Comparison of ENCODE assay signal across 22 cellular contexts in genomic region chr14:100738704-100739131, GRCh38. TPM values are rescaled to one million over a fixed set of nuclear protein-coding genes. Genes with fewer than 3 reads are reported as not detected.
"Had no signal": no experiment of that assay in that cellular context is flagged by ENCODE, and none has a peak within 500 bp of the region (broad histone marks: within the 10 kb centered on the region; RNA-seq: fewer than 3 reads in every experiment).

No MANE protein-coding gene starts in this region.

- H3K4me1 Mint-ChIP-seq: activated B cell treated with CpG ODN at 0.5 μM for 24 hours, memory B cell had no signal

- H3K27me3 Mint-ChIP-seq: activated B cell treated with CpG ODN at 0.5 μM for 24 hours; activated CD8-positive, alpha-beta T cell treated with anti-CD3 and anti-CD28 coated beads for 36 hours; stimulated activated naive CD8-positive, alpha-beta T cell treated with anti-CD3 and anti-CD28 coated beads, Interleukin-15, Interleukin-2, amounts not matched to agents 100 ng/mL and 50 ng/mL, for 24 hours had no signal

- H3K36me3 Mint-ChIP-seq: activated naive CD8-positive, alpha-beta T cell; memory B cell had no signal

- H3K4me3 Mint-ChIP-seq: activated B cell treated with CpG ODN at 0.5 μM for 24 hours; activated CD8-positive, alpha-beta T cell treated with anti-CD3 and anti-CD28 coated beads for 36 hours; activated naive CD8-positive, alpha-beta T cell; memory B cell; stimulated activated naive CD8-positive, alpha-beta T cell treated with anti-CD3 and anti-CD28 coated beads, Interleukin-15, Interleukin-2, amounts not matched to agents 100 ng/mL and 50 ng/mL, for 24 hours; T-helper 2 cell treated with Interferon-gamma antibody and Interleukin-4, amounts not matched to agents 5 μg/mL and 100 μg/mL, for 36 hours had no signal

- H3K4me1 ChIP-seq: body of pancreas, pancreas, SJSA1, testis had no signal

- FAIRE-seq: frontal cortex, pancreas had no signal

- H3K9me3 Mint-ChIP-seq: activated CD8-positive, alpha-beta T cell treated with anti-CD3 and anti-CD28 coated beads for 36 hours; stimulated activated naive CD8-positive, alpha-beta T cell treated with anti-CD3 and anti-CD28 coated beads, Interleukin-15, Interleukin-2, amounts not matched to agents 100 ng/mL and 50 ng/mL, for 24 hours; T-helper 2 cell treated with Interferon-gamma antibody and Interleukin-4, amounts not matched to agents 5 μg/mL and 100 μg/mL, for 36 hours had no signal

- H3K27ac ChIP-seq: body of pancreas, coronary artery, pancreas, SJSA1, testis had no signal

- DNase-seq: activated B cell treated with CpG ODN at 0.5 μM for 24 hours; activated CD4-positive, alpha-beta T cell treated with anti-CD3 and anti-CD28 coated beads for 48 hours; activated CD8-positive, alpha-beta T cell treated with anti-CD3 and anti-CD28 coated beads for 36 hours; activated gamma-delta T cell treated with Interleukin-2 at 50 U/mL for 16 hours; activated T-cell treated with anti-CD3 and anti-CD28 coated beads, Interleukin-2, amount 50 U/mL, for 48 hours; amniotic stem cell; body of pancreas; central memory CD4-positive, alpha-beta T cell; effector CD8-positive, alpha-beta T cell; pancreas; stimulated activated CD4-positive, alpha-beta T cell treated with anti-CD3 and anti-CD28 coated beads, Interleukin-4, amount 100 ng/mL, for 4 hours; stimulated activated CD8-positive, alpha-beta memory T cell treated with anti-CD3 and anti-CD28 coated beads, Interleukin-4, amount 100 ng/mL, for 48 hours; testis had no signal

- H3K36me3 ChIP-seq: pancreas, SJSA1 had no signal

- H3K9me3 ChIP-seq: body of pancreas, pancreas, SJSA1, testis had no signal

- H3K27ac Mint-ChIP-seq: activated B cell treated with CpG ODN at 0.5 μM for 24 hours; activated CD8-positive, alpha-beta T cell treated with anti-CD3 and anti-CD28 coated beads for 36 hours; activated naive CD8-positive, alpha-beta T cell; memory B cell; stimulated activated naive CD8-positive, alpha-beta T cell treated with anti-CD3 and anti-CD28 coated beads, Interleukin-15, Interleukin-2, amounts not matched to agents 100 ng/mL and 50 ng/mL, for 24 hours; T-helper 2 cell treated with Interferon-gamma antibody and Interleukin-4, amounts not matched to agents 5 μg/mL and 100 μg/mL, for 36 hours had no signal

- ATAC-seq: activated CD8-positive, alpha-beta T cell treated with anti-CD3 and anti-CD28 coated beads for 36 hours; body of pancreas; pancreas had no signal

- H3K27me3 ChIP-seq: body of pancreas, pancreas, SJSA1, testis had no signal

- H3K4me3 ChIP-seq: body of pancreas, coronary artery, pancreas, SJSA1, testis had no signal

RNA-seq across cellular contexts. Expression of gene DLK1, which starts 12.0 kb away (rescaled TPM):
- total RNA-seq: activated B cell treated with CpG ODN at 0.5 μM for 24 hours; activated CD8-positive, alpha-beta T cell treated with anti-CD3 and anti-CD28 coated beads for 36 hours; fibroblast of lung; frontal cortex; renal cortical epithelial cell; SJSA1 had no signal
- polyA plus RNA-seq: fibroblast of lung had no signal
